Comparison of ENCODE assay signal across 17 cellular contexts in genomic region chr1:57137980-57138379, GRCh38.
DNase-seq lines count a peak whose midpoint lies in the region; ATAC-seq and TF ChIP-seq lines count a peak whose summit lies in the region.
"Had no signal": no experiment of that assay in that cellular context is flagged by ENCODE, and none has a peak within 500 bp of the region (broad histone marks: within the 10 kb centered on the region; RNA-seq: fewer than 3 reads in every experiment).

No MANE protein-coding gene starts in this region.

- no peak for TF ChIP-seq CTCF in omental fat pad (IDR thresholded peaks at IDR 0.05)

- no peak for DNase-seq in epidermal melanocyte (ENCODE audit: insufficient read length, low spot score)
- DNase-seq in NCI-H2196 (lab: John Stamatoyannopoulos, UW; ENCODE audit: unreplicated experiment): no peak
- DNase-seq in ureter (ENCODE audit: low spot score): no peak
- no peak for DNase-seq in omental fat pad (ENCODE audit: low spot score)
- DNase-seq: activated T-cell treated with anti-CD3 and anti-CD28 coated beads, Interleukin-2, amount 50 U/mL, for 1 hour; Caco-2; NCI-H187 treated with DMSO at 0.1 percent for 48 hours; NCI-H526; nephron progenitor cell; OCI-M1; retina; stimulated activated CD4-positive, alpha-beta T cell treated with anti-CD3 and anti-CD28 coated beads, Interleukin-15, amount 100 ng/mL, for 24 hours had no signal

- ATAC-seq in GM18511 (IDR thresholded peaks at IDR 0.05; ENCODE audit: unreplicated experiment): peak; percentile 87
- ATAC-seq in GM21381 (IDR thresholded peaks at IDR 0.05; ENCODE audit: unreplicated experiment): peak; percentile 85
- ATAC-seq in HG02943 (IDR thresholded peaks at IDR 0.05; ENCODE audit: low read depth, unreplicated experiment): peak; percentile 67
- peak; percentile 76 for ATAC-seq in HG03565 (IDR thresholded peaks at IDR 0.05; ENCODE audit: unreplicated experiment)
- no peak for ATAC-seq in omental fat pad (ENCODE audit: low FRiP score)
- ATAC-seq: esophagus mucosa had no signal
